In genomic region chr6:34457392-34457746, GRCh38 we compare ENCODE assay signal across 2 cellular contexts.
TF ChIP-seq lines count a peak whose summit lies in the region.

No MANE protein-coding gene starts in this region.

TF ChIP-seq in GM23338, 12 proteins besides CTCF, POLR2A, EP300 and RAD21:
- TF ChIP-seq NANOG (IDR thresholded peaks at IDR 0.05; ENCODE audit: borderline replicate concordance), result no peak
- no peak for TF ChIP-seq STAT1 (IDR thresholded peaks at IDR 0.05; ENCODE audit: unreplicated experiment)
- no peak for TF ChIP-seq REST (IDR thresholded peaks at IDR 0.05; ENCODE audit: unreplicated experiment)

TF ChIP-seq in K562, 482 proteins besides CTCF, POLR2A, EP300 and RAD21:
- TF ChIP-seq ZNF785 (CRISPR knock-in tag; IDR thresholded peaks at IDR 0.05) (no peak), PRDM10 (IDR thresholded peaks at IDR 0.05; ENCODE audit: partially characterized antibody) (peak; percentile 61), RREB1 (CRISPR knock-in tag; IDR thresholded peaks at IDR 0.05) (no peak), ZNF282 (CRISPR knock-in tag; IDR thresholded peaks at IDR 0.05) (no peak), SPI1 (IDR thresholded peaks at IDR 0.05; ENCODE audit: borderline replicate concordance, low read depth, low read length) (peak; percentile 66; the same call in 1 of the 2 replicates), TGIF2 (CRISPR knock-in tag; IDR thresholded peaks at IDR 0.05) (no peak), ARID2 (IDR thresholded peaks at IDR 0.05) (no peak)
